In genomic region chr17:40309938-40310510, GRCh38 we compare ENCODE assay signal across 10 cellular contexts. TPM values are rescaled to one million over a fixed set of nuclear protein-coding genes. Genes with fewer than 3 reads are reported as not detected.
DNase-seq lines count a peak whose midpoint lies in the region; ATAC-seq and TF ChIP-seq lines count a peak whose summit lies in the region.
"Had no signal": no experiment of that assay in that cellular context is flagged by ENCODE, and none has a peak within 500 bp of the region (broad histone marks: within the 10 kb centered on the region; RNA-seq: fewer than 3 reads in every experiment).

No MANE protein-coding gene starts in this region.

- no peak overlapping the region for H3K27ac Mint-ChIP-seq in glutamatergic neuron (ENCODE audit: unreplicated experiment)

- no peaks in the 10 kb centered on the region for H3K9me3 Mint-ChIP-seq in glutamatergic neuron (ENCODE audit: unreplicated experiment)

- H3K36me3 ChIP-seq in RWPE2 (ENCODE audit: low read depth), result no peaks in the 10 kb centered on the region
- H3K36me3 ChIP-seq in heart left ventricle, result no peaks in the 10 kb centered on the region

- H3K36me3 Mint-ChIP-seq in glutamatergic neuron (ENCODE audit: unreplicated experiment), result no peaks in the 10 kb centered on the region

- TF ChIP-seq CTCF in GM12875 (IDR thresholded peaks at IDR 0.05; ENCODE audit: borderline replicate concordance, insufficient read depth, low read depth, low read length), result no peak
- no peak for TF ChIP-seq CTCF in RWPE2 (IDR thresholded peaks at IDR 0.05; ENCODE audit: poor library complexity, severe bottlenecking)
- TF ChIP-seq CTCF in heart left ventricle (IDR thresholded peaks at IDR 0.05), result no peak
- TF ChIP-seq CTCF in glutamatergic neuron (IDR thresholded peaks at IDR 0.05; ENCODE audit: partially characterized antibody, unreplicated experiment), result no peak

- H3K9me3 ChIP-seq in RWPE2 (ENCODE audit: severe bottlenecking) (no peaks in the 10 kb centered on the region), heart left ventricle (no peaks in the 10 kb centered on the region)

- no peak for TF ChIP-seq POLR2A in heart left ventricle (IDR thresholded peaks at IDR 0.05)

- WGBS in heart left ventricle, 4 donors, result 85 to 88% (median 86%) methylated on average over 2 of the region's 2 CpGs

- ATAC-seq in RWPE2 (ENCODE audit: low read depth), result no peak
- ATAC-seq in heart left ventricle, result no peak

- H3K27ac ChIP-seq in RWPE2 (ENCODE audit: poor library complexity, severe bottlenecking), result peak overlapping the region; percentile 97
- H3K27ac ChIP-seq in heart left ventricle, result peak overlapping the region in 7 of 12 donors; percentile 84 to 99 (median 95)

- no peaks in the 10 kb centered on the region for H3K27me3 ChIP-seq in RWPE2 (ENCODE audit: insufficient read depth, poor library complexity, severe bottlenecking)
- no peaks in the 10 kb centered on the region for H3K27me3 ChIP-seq in heart left ventricle

- peaks cover 16% of the 10 kb centered on the region for H3K27me3 Mint-ChIP-seq in glutamatergic neuron (ENCODE audit: unreplicated experiment)

- peaks cover 26% of the 10 kb centered on the region for H3K4me1 Mint-ChIP-seq in glutamatergic neuron (ENCODE audit: low read depth, unreplicated experiment)

- DNase-seq in RWPE2 (ENCODE audit: low spot score) (no peak), heart left ventricle (peak in 2 of 5 donors; percentile 20 to 55), skeletal muscle cell (ENCODE audit: low read depth) (no peak), SKM-1 (lab: John Stamatoyannopoulos, UW; ENCODE audit: unreplicated experiment) (no peak), hypothalamus (lab: John Stamatoyannopoulos, UW) (no peak), NCI-H1436 treated with DMSO at 0.1 percent for 48 hours (lab: John Stamatoyannopoulos, UW) (no peak), glutamatergic neuron (no peak)
- DNase-seq: T-helper 9 cell had no signal

- intact Hi-C loops in heart left ventricle (cut with DNase I), result loop anchor here (2.0 to 10.0 kb wide), 5 partner anchors 39 to 645 kb away; partner anchors contain the start of genes TOP2A (in 5 of the 10), PNMT (in 1 of the 10) and TCAP (in 1 of the 10)

- H3K4me3 Mint-ChIP-seq in glutamatergic neuron (ENCODE audit: unreplicated experiment), result no peak overlapping the region

- H3K4me3 ChIP-seq in GM12875 (ENCODE audit: low read depth, low read length) (peak overlapping the region; percentile 47), RWPE2 (ENCODE audit: severe bottlenecking) (peak overlapping the region; percentile 47), heart left ventricle (peak overlapping the region in 5 of 12 donors; percentile 50 to 66 (median 63)), skeletal muscle cell (ENCODE audit: low read depth, low read length) (peak overlapping the region; percentile 48)

- H3K4me1 ChIP-seq in RWPE2 (ENCODE audit: insufficient read depth, poor library complexity, severe bottlenecking) (peaks cover 75% of the 10 kb centered on the region), heart left ventricle (peaks cover 21 to 88% (median 84%) of the 10 kb centered on the region in 12 donors)

RNA-seq across cellular contexts. Expression of gene RARA, which starts 1.0 kb away (rescaled TPM):
- total RNA-seq in heart left ventricle, result 10 to 100 TPM; 14.1 to 41.4 (median 19.4) TPM
- 10 to 100 TPM; 15.5 to 22.0 TPM for polyA plus RNA-seq in heart left ventricle
- total RNA-seq in glutamatergic neuron (ENCODE audit: unreplicated experiment), result 26.2 TPM

RNA-seq across cellular contexts. Expression of gene CDC6, which starts 22.3 kb away (rescaled TPM):
- total RNA-seq in heart left ventricle (1 to 10 TPM in 2 of 9 donors, under 1 TPM in 7; 0.07 to 9.8 (median 0.69) TPM), glutamatergic neuron (ENCODE audit: unreplicated experiment) (4.7 TPM)
- 1 to 10 TPM in 1 of 2 donors, under 1 TPM in 1; 0.34 to 2.8 TPM for polyA plus RNA-seq in heart left ventricle

RNA-seq across cellular contexts. Expression of gene GJD3, which starts 54.5 kb away (rescaled TPM):
- total RNA-seq in heart left ventricle (1 to 10 TPM; 1.2 to 8.7 (median 2.2) TPM), glutamatergic neuron (ENCODE audit: unreplicated experiment) (not detected)
- under 1 TPM; 0.30 to 0.35 TPM for polyA plus RNA-seq in heart left ventricle
- total RNA-seq: urinary bladder had no signal
